Comparison of ENCODE assay signal across 25 cellular contexts in genomic region chr11:47139878-47140277, GRCh38. TPM values are rescaled to one million over a fixed set of nuclear protein-coding genes. Genes with fewer than 3 reads are reported as not detected.
"Had no signal": no experiment of that assay in that cellular context is flagged by ENCODE, and none has a peak within 500 bp of the region (broad histone marks: within the 10 kb centered on the region; RNA-seq: fewer than 3 reads in every experiment).

No MANE protein-coding gene starts in this region.

- H3K27me3 ChIP-seq: breast epithelium, MG63 had no signal

- H3K4me3 ChIP-seq: breast epithelium, MG63, SK-N-MC had no signal

- ATAC-seq: activated CD4-positive, alpha-beta T cell treated with anti-CD3 and anti-CD28 coated beads for 36 hours; Panc1; Right ventricle myocardium inferior; T-cell had no signal

- H3K9me3 ChIP-seq: breast epithelium, MG63 had no signal

- H3K36me3 ChIP-seq: breast epithelium, MG63 had no signal

- DNase-seq: activated CD4-positive, alpha-beta memory T cell treated with anti-CD3 and anti-CD28 coated beads, Interleukin-2, amount 10 ng/mL, durations not matched to agents 7 days and 5 days; activated CD4-positive, alpha-beta T cell treated with anti-CD3 and anti-CD28 coated beads for 36 hours; activated CD4-positive, alpha-beta T cell treated with anti-CD3 and anti-CD28 coated beads, Interleukin-2, amount 50 U/mL, for 1 hour; activated effector memory CD4-positive, alpha-beta T cell treated with Interleukin-2 at 50 U/mL for 16 hours; activated naive CD4-positive, alpha-beta T cell; activated T-cell treated with anti-CD3 and anti-CD28 coated beads, Interleukin-2, amount 50 U/mL, for 1 hour; aorta; central memory CD4-positive, alpha-beta T cell; MG63; NCI-H1105 treated with DMSO at 0.1 percent for 48 hours; NCI-H146; NCI-H1930; NCI-H2171; NCI-H2227 treated with DMSO at 0.1 percent for 48 hours; NCI-H446 treated with DMSO at 0.1 percent for 48 hours; NCI-H524 treated with DMSO at 0.1 percent for 48 hours; NCI-H774; RPMI8226; T-cell; WERI-Rb-1 had no signal

- H3K27ac ChIP-seq: breast epithelium, SK-N-MC, WERI-Rb-1 had no signal

RNA-seq across cellular contexts. Expression of gene PACSIN3, which starts 46.4 kb away (rescaled TPM):
- total RNA-seq: OCI-LY7 had no signal
